Comparison of ENCODE assay signal across 9 cellular contexts in the genomic region with DNA sequence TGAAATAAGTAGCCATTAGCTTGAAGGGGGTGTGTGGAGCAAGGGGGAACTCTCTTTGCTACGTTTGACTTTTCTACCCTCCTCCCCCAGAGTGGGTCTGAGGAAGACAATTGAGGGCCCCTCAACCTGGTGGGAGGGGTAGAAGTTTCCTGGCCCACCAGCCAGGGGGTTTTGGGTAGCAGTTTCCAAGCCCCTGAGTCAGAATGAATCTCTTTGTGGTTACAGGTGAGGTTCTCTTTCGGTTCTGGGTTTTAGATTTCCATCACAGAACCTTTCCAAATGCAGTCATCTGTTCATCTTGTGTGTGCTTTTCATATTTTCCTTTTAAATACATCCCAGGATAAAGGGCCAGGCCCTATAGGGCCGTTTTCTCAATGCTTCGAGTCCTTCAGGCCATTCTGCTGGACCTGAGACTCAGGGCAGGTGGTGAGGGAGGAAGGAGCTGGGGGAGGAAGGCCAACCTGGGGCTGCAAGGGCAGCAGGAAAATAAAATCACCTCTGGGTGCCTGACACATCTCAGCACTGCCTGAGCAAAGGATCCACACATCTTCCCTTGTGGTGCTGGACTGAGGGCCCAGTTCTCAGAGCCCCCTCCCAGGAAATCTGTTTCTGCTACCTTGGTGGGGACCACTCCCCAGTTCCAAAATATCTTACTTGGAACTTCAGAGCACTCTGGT. TPM values are rescaled to one million over a fixed set of nuclear protein-coding genes. Genes with fewer than 3 reads are reported as not detected.
DNase-seq lines count a peak whose midpoint lies in the region; ATAC-seq and TF ChIP-seq lines count a peak whose summit lies in the region.
"Had no signal": no experiment of that assay in that cellular context is flagged by ENCODE, and none has a peak within 500 bp of the region (broad histone marks: within the 10 kb centered on the region; RNA-seq: fewer than 3 reads in every experiment).

No MANE protein-coding gene starts in this region.

- in situ Hi-C loops in transverse colon (cut with MboI; ENCODE audit: low pct_ligation_motif_present in 1 of 4, low pct_unique_long_range_greater_than_20kb in 1 of 4, low sequenced_read_pairs in 3 of 4): loop anchor here in 2 of 4 donors (25.0 kb wide), 2 partner anchors 176 to 201 kb away; partner anchors contain the start of gene LCLAT1 (in 1 of the 2)

- ATAC-seq in heart left ventricle: no peak
- no peak for ATAC-seq in left cardiac atrium
- ATAC-seq in lung (ENCODE audit: insufficient read depth, low FRiP score): no peak

- H3K9ac ChIP-seq in Karpas-422 (ENCODE audit: low read length): no peak overlapping the region

- H3K27ac ChIP-seq in heart left ventricle (peak overlapping the region in 11 of 12 donors; percentile 62 to 100 (median 76)), lung (ENCODE audit: low read depth in 1 of 2, low read length in 1 of 2) (peak overlapping the region; percentile 30 to 63), transverse colon (peak overlapping the region in 3 of 4 donors; percentile 78 to 92 (median 87)), Karpas-422 (ENCODE audit: low read length) (no peak overlapping the region)

- no peak for DNase-seq in heart left ventricle
- no peak for DNase-seq in left cardiac atrium
- peak; percentile 63 for DNase-seq in activated T-helper 1 cell treated with anti-CD3 and anti-CD28 coated beads, Interleukin-12 subunit alpha, Interleukin-12 subunit beta, Interleukin-2, Interleukin-4 antibody, amounts not matched to agents 30 ng/mL and 10 ng/mL and 1 ng/mL, durations not matched to agents 14 hours and 24 hours and 36 hours (ENCODE audit: low spot score)
- no peak for DNase-seq in lung (ENCODE audit: low spot score)
- no peak for DNase-seq in transverse colon
- no peak for DNase-seq in Karpas-422
- no peak for DNase-seq in NCI-H1092 (lab: John Stamatoyannopoulos, UW)
- no peak for DNase-seq in NCI-H1048 (lab: John Stamatoyannopoulos, UW)
- DNase-seq: NCI-H510A treated with DMSO at 0.1 percent for 48 hours had no signal

- H3K4me3 Mint-ChIP-seq in activated T-helper 1 cell treated with anti-CD3 and anti-CD28 coated beads, Interleukin-12 subunit alpha, Interleukin-12 subunit beta, Interleukin-2, Interleukin-4 antibody, amounts not matched to agents 30 ng/mL and 10 ng/mL and 1 ng/mL, durations not matched to agents 14 hours and 24 hours and 36 hours: peak overlapping the region; percentile 98

- H3K4me2 ChIP-seq in Karpas-422 (ENCODE audit: low read depth, low read length, poor library complexity, severe bottlenecking): no peak overlapping the region

- H3K4me1 ChIP-seq in heart left ventricle (peaks cover 20 to 83% (median 79%) of the 10 kb centered on the region in 12 donors), lung (ENCODE audit: control insufficient read depth in 2 of 2, insufficient read depth in 2 of 2, low read length in 2 of 2) (peaks cover 11 to 26% of the 10 kb centered on the region in 2 donors), transverse colon (peaks cover 14 to 62% (median 35%) of the 10 kb centered on the region in 4 donors), Karpas-422 (ENCODE audit: low read length) (peaks cover 19% of the 10 kb centered on the region)

- TF ChIP-seq EP300 in transverse colon (IDR thresholded peaks at IDR 0.05; ENCODE audit: low read depth): no peak

- H4K20me1 ChIP-seq in Karpas-422 (ENCODE audit: insufficient read depth, low read depth, low read length): no peaks in the 10 kb centered on the region

- no peak overlapping the region for H2AFZ ChIP-seq in Karpas-422 (ENCODE audit: low read length)

- intact Hi-C loops in heart left ventricle (cut with DNase I) (loop anchor here in 9 of 10 donors (2.0 to 10.0 kb wide), 10 partner anchors 66 to 329 kb away; partner anchors contain the start of gene LCLAT1 (in 4 of the 9)), left cardiac atrium (cut with DNase I) (loop anchor here (5.0 to 10.0 kb wide), 3 partner anchors 109 to 211 kb away; partner anchors contain the start of gene LCLAT1 (in 2 of the 2)), transverse colon (cut with DNase I; ENCODE audit: low total_unique reads) (no loop called here)
- intact Hi-C loops in activated T-helper 1 cell treated with anti-CD3 and anti-CD28 coated beads, Interleukin-12 subunit alpha, Interleukin-12 subunit beta, Interleukin-2, Interleukin-4 antibody, amounts not matched to agents 30 ng/mL and 10 ng/mL and 1 ng/mL, durations not matched to agents 14 hours and 24 hours and 36 hours (cut with micrococcal nuclease): loop anchor here (1.0 to 10.0 kb wide), 10 partner anchors 17 to 1341 kb away; partner anchors contain the start of genes LCLAT1 and WDR43

- H3K9me3 Mint-ChIP-seq in activated T-helper 1 cell treated with anti-CD3 and anti-CD28 coated beads, Interleukin-12 subunit alpha, Interleukin-12 subunit beta, Interleukin-2, Interleukin-4 antibody, amounts not matched to agents 30 ng/mL and 10 ng/mL and 1 ng/mL, durations not matched to agents 14 hours and 24 hours and 36 hours: peaks cover 5% of the 10 kb centered on the region

- H3K36me3 Mint-ChIP-seq in activated T-helper 1 cell treated with anti-CD3 and anti-CD28 coated beads, Interleukin-12 subunit alpha, Interleukin-12 subunit beta, Interleukin-2, Interleukin-4 antibody, amounts not matched to agents 30 ng/mL and 10 ng/mL and 1 ng/mL, durations not matched to agents 14 hours and 24 hours and 36 hours (ENCODE audit: low read depth): peaks cover 83% of the 10 kb centered on the region

- no peaks in the 10 kb centered on the region for H3K27me3 Mint-ChIP-seq in activated T-helper 1 cell treated with anti-CD3 and anti-CD28 coated beads, Interleukin-12 subunit alpha, Interleukin-12 subunit beta, Interleukin-2, Interleukin-4 antibody, amounts not matched to agents 30 ng/mL and 10 ng/mL and 1 ng/mL, durations not matched to agents 14 hours and 24 hours and 36 hours (ENCODE audit: insufficient read depth)

- H3K9me3 ChIP-seq in heart left ventricle (no peaks in the 10 kb centered on the region), lung (ENCODE audit: control insufficient read depth in 2 of 2, insufficient read depth in 1 of 2, low read length in 1 of 2) (no peaks in the 10 kb centered on the region), transverse colon (no peaks in the 10 kb centered on the region), Karpas-422 (ENCODE audit: low read length) (no peaks in the 10 kb centered on the region)

- H3K27me3 ChIP-seq in heart left ventricle: peaks cover 0 to 1% (median 0%) of the 10 kb centered on the region in 9 donors
- H3K27me3 ChIP-seq in lung (ENCODE audit: control insufficient read depth, insufficient read depth): no peaks in the 10 kb centered on the region
- H3K27me3 ChIP-seq in transverse colon: peaks cover 38% of the 10 kb centered on the region
- H3K27me3 ChIP-seq in Karpas-422 (ENCODE audit: low read length): no peaks in the 10 kb centered on the region

- H3K36me3 ChIP-seq in heart left ventricle (peaks cover 0 to 61% (median 38%) of the 10 kb centered on the region in 9 donors), lung (ENCODE audit: control insufficient read depth in 2 of 2, insufficient read depth in 2 of 2, low read length in 2 of 2) (peaks cover 0 to 13% of the 10 kb centered on the region in 2 donors), transverse colon (no peaks in the 10 kb centered on the region), Karpas-422 (ENCODE audit: insufficient read depth, low read length) (no peaks in the 10 kb centered on the region)

- H3K9me2 ChIP-seq in Karpas-422 (replicated peaks; ENCODE audit: insufficient read depth, low read length): no peaks in the 10 kb centered on the region

- H3K4me1 Mint-ChIP-seq in activated T-helper 1 cell treated with anti-CD3 and anti-CD28 coated beads, Interleukin-12 subunit alpha, Interleukin-12 subunit beta, Interleukin-2, Interleukin-4 antibody, amounts not matched to agents 30 ng/mL and 10 ng/mL and 1 ng/mL, durations not matched to agents 14 hours and 24 hours and 36 hours (ENCODE audit: low read depth): peaks cover 82% of the 10 kb centered on the region

- 51 to 56% (median 53%) methylated on average over 4 of the region's 4 CpGs for WGBS in heart left ventricle, 4 donors
- 72 to 81% methylated on average over 4 of the region's 4 CpGs for WGBS in lung, 2 donors
- 50 to 69% methylated on average over 2 to 4 of the region's 4 CpGs for WGBS in transverse colon (ENCODE audit: low coverage in 1 of 2), 2 donors

- H3K79me2 ChIP-seq in Karpas-422 (ENCODE audit: low read length): no peaks in the 10 kb centered on the region

- no peak for TF ChIP-seq POLR2A in heart left ventricle (IDR thresholded peaks at IDR 0.05)
- TF ChIP-seq POLR2A in transverse colon (IDR thresholded peaks at IDR 0.05): no peak

- H3K27ac Mint-ChIP-seq in activated T-helper 1 cell treated with anti-CD3 and anti-CD28 coated beads, Interleukin-12 subunit alpha, Interleukin-12 subunit beta, Interleukin-2, Interleukin-4 antibody, amounts not matched to agents 30 ng/mL and 10 ng/mL and 1 ng/mL, durations not matched to agents 14 hours and 24 hours and 36 hours: peak overlapping the region; percentile 99

- H3K4me3 ChIP-seq in heart left ventricle: peak overlapping the region in 4 of 12 donors; percentile 72 to 98 (median 89)
- H3K4me3 ChIP-seq in lung: no peak overlapping the region
- H3K4me3 ChIP-seq in transverse colon: no peak overlapping the region
- H3K4me3 ChIP-seq in Karpas-422 (ENCODE audit: low read length): no peak overlapping the region

- TF ChIP-seq CTCF in heart left ventricle (IDR thresholded peaks at IDR 0.05) (no peak), lung (IDR thresholded peaks at IDR 0.05; ENCODE audit: control extremely low read depth, extremely low read depth) (no peak), transverse colon (IDR thresholded peaks at IDR 0.05) (no peak)

RNA-seq across cellular contexts. Expression of gene LBH, which starts 4.7 kb away (rescaled TPM):
- total RNA-seq in heart left ventricle (100 to 1,000 TPM; 125 to 226 (median 169) TPM), left cardiac atrium (10 to 100 TPM; 14.6 to 19.1 TPM), lung (100 to 1,000 TPM; 107 to 133 TPM), transverse colon (10 to 100 TPM in 3 of 4 donors, 1 to 10 TPM in 1; 7.0 to 37.8 (median 16.3) TPM)
- polyA plus RNA-seq in heart left ventricle (100 to 1,000 TPM in 1 of 2 donors, 10 to 100 TPM in 1; 54.2 to 166 TPM), lung (10 to 100 TPM; 22.9 to 55.2 TPM)
- total RNA-seq in activated T-helper 1 cell treated with anti-CD3 and anti-CD28 coated beads, Interleukin-12 subunit alpha, Interleukin-12 subunit beta, Interleukin-2, Interleukin-4 antibody, amounts not matched to agents 30 ng/mL and 10 ng/mL and 1 ng/mL, durations not matched to agents 14 hours and 24 hours and 36 hours: 306 and 313 TPM in 2 replicates
- 7.1 and 17.5 TPM in 2 replicates for total RNA-seq in Karpas-422 (2014; rRNA removed; shearing (Covaris generic); ENCODE audit: low replicate concordance)
